29 cellular contexts compared by ENCODE assay signal in the genomic region with DNA sequence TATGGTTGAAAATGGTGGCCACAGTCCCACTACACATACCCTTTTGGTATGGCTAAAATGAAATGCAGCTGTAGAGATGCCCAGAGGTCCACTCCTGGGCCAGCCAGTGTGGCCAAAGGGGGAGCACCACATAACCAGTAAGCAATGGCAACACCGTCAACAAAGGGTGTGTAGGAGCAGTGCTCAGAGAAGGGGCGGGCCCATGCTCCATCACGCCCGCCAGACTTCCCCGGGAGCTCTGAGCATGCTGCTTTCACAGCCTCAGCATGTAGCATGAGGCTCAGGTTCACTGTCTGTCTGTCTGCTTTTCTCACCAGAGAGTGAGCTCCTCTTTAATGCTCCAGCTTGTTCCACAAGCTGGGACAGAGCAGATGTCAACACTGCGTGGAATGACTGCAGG.
"Had no signal": no experiment of that assay in that cellular context is flagged by ENCODE, and none has a peak within 500 bp of the region (broad histone marks: within the 10 kb centered on the region; RNA-seq: fewer than 3 reads in every experiment).

No MANE protein-coding gene starts in this region.

- FAIRE-seq: keratinocyte had no signal

- H3K4me1 Mint-ChIP-seq: memory B cell; stimulated activated memory B cell treated with anti-CD40 and anti-IgM and Interleukin-4, amounts not matched to agents 10 μg/mL and 1 μg/mL and 100 μg/mL, for 72 hours had no signal

- H3K27ac Mint-ChIP-seq: memory B cell; naive thymus-derived CD8-positive, alpha-beta T cell; nephron progenitor cell; stimulated activated memory B cell treated with anti-CD40 and anti-IgM and Interleukin-4, amounts not matched to agents 10 μg/mL and 1 μg/mL and 100 μg/mL, for 72 hours had no signal

- ATAC-seq: esophagus mucosa; left ventricle myocardium superior; lower lobe of right lung; naive thymus-derived CD8-positive, alpha-beta T cell; psoas muscle; right cardiac atrium; stimulated activated memory B cell treated with anti-CD40 and anti-IgM and Interleukin-4, amounts not matched to agents 10 μg/mL and 1 μg/mL and 100 μg/mL, for 72 hours; stimulated activated naive CD8-positive, alpha-beta T cell treated with anti-CD3 and anti-CD28 coated beads, Interleukin-15, Interleukin-2, amounts not matched to agents 100 U/mL and 50 U/mL, for 24 hours; upper lobe of right lung had no signal

- H3K36me3 Mint-ChIP-seq: memory B cell; stimulated activated memory B cell treated with anti-CD40 and anti-IgM and Interleukin-4, amounts not matched to agents 10 μg/mL and 1 μg/mL and 100 μg/mL, for 72 hours had no signal

- H3K36me3 ChIP-seq: lower lobe of right lung, ovary, spleen, tibial artery, upper lobe of right lung, vagina had no signal

- H3K9me3 ChIP-seq: lower lobe of right lung, ovary, psoas muscle, spleen, testis, tibial artery, upper lobe of right lung, vagina had no signal

- H3K4me3 Mint-ChIP-seq: memory B cell; naive thymus-derived CD8-positive, alpha-beta T cell; nephron progenitor cell; stimulated activated memory B cell treated with anti-CD40 and anti-IgM and Interleukin-4, amounts not matched to agents 10 μg/mL and 1 μg/mL and 100 μg/mL, for 72 hours had no signal

- H3K9me3 Mint-ChIP-seq: memory B cell; naive thymus-derived CD8-positive, alpha-beta T cell; nephron progenitor cell; stimulated activated memory B cell treated with anti-CD40 and anti-IgM and Interleukin-4, amounts not matched to agents 10 μg/mL and 1 μg/mL and 100 μg/mL, for 72 hours had no signal

- H3K4me3 ChIP-seq: lower lobe of right lung, ovary, psoas muscle, skin epidermis, spleen, testis, tibial artery, upper lobe of right lung, vagina had no signal

- H3K27me3 ChIP-seq: ovary, testis, upper lobe of right lung, vagina had no signal

- DNase-seq: cerebellar nuclear complex; cortex of kidney; effector CD4-positive, alpha-beta T cell; foreskin melanocyte; hypothalamus; left ventricle myocardium superior; lower lobe of right lung; midbrain; naive thymus-derived CD8-positive, alpha-beta T cell; nephron progenitor cell; nucleus accumbens; ovary; posterior cingulate gyrus; psoas muscle; right cardiac atrium; spleen; stimulated activated CD4-positive, alpha-beta T cell treated with anti-CD3 and anti-CD28 coated beads, Interleukin-4, amount 100 ng/mL, for 4 hours; stimulated activated naive CD8-positive, alpha-beta T cell treated with anti-CD3 and anti-CD28 coated beads, Interleukin-15, Interleukin-2, amounts not matched to agents 100 U/mL and 50 U/mL, for 24 hours; substantia nigra; testis; tibial artery; upper lobe of right lung had no signal

- H3K27ac ChIP-seq: epithelial cell of prostate, lower lobe of right lung, ovary, psoas muscle, skin epidermis, spleen, testis, tibial artery, upper lobe of right lung, vagina had no signal

- H3K4me1 ChIP-seq: psoas muscle, testis, upper lobe of right lung had no signal
